27 cellular contexts compared by ENCODE assay signal in genomic region chr2:54204476-54204875, GRCh38. TPM values are rescaled to one million over a fixed set of nuclear protein-coding genes. Genes with fewer than 3 reads are reported as not detected.
"Had no signal": no experiment of that assay in that cellular context is flagged by ENCODE, and none has a peak within 500 bp of the region (broad histone marks: within the 10 kb centered on the region; RNA-seq: fewer than 3 reads in every experiment).

No MANE protein-coding gene starts in this region.

- H3K4me2 ChIP-seq: hepatocyte had no signal

- H3K27me3 ChIP-seq: esophagus muscularis mucosa, gastroesophageal sphincter, hepatocyte, neutrophil, spleen, tibial artery, upper lobe of left lung, uterus had no signal

- H3K9me3 ChIP-seq: esophagus muscularis mucosa, gastroesophageal sphincter, mucosa of descending colon, neutrophil, tibial artery, upper lobe of left lung, uterus had no signal

- FAIRE-seq: islet of Langerhans had no signal

- H3K27ac ChIP-seq: epithelial cell of prostate, esophagus muscularis mucosa, gastroesophageal sphincter, hepatocyte, neutrophil, spleen, tibial artery, upper lobe of left lung, uterus had no signal

- H2AFZ ChIP-seq: hepatocyte had no signal

- H3K79me2 ChIP-seq: hepatocyte had no signal

- DNase-seq: effector memory CD8-positive, alpha-beta T cell; foreskin fibroblast; glutamatergic neuron; kidney glomerular epithelial cell; mucosa of descending colon; naive thymus-derived CD8-positive, alpha-beta T cell; right cardiac atrium; spleen; stimulated activated CD4-positive, alpha-beta T cell treated with anti-CD3 and anti-CD28 coated beads, Interleukin-15, amount 100 ng/mL, for 24 hours; stimulated activated CD4-positive, alpha-beta T cell treated with anti-CD3 and anti-CD28 coated beads, Interleukin-1b, Interleukin-23, amount 100 ng/mL, for 48 hours; stimulated activated CD4-positive, alpha-beta T cell treated with anti-CD3 and anti-CD28 coated beads, Interleukin-4, amount 100 ng/mL, for 24 hours; tibial artery; uterus had no signal

- H3K36me3 ChIP-seq: esophagus muscularis mucosa, gastroesophageal sphincter, neutrophil, spleen, tibial artery, upper lobe of left lung, uterus had no signal

- H3K4me3 ChIP-seq: esophagus muscularis mucosa, gastroesophageal sphincter, hepatocyte, mucosa of descending colon, spleen, tibial artery, upper lobe of left lung, uterus had no signal

- ATAC-seq: effector memory CD8-positive, alpha-beta T cell; gastroesophageal sphincter; mucosa of descending colon; naive thymus-derived CD8-positive, alpha-beta T cell; right cardiac atrium; stimulated activated memory B cell treated with anti-CD40 and anti-IgM and Interleukin-4, amounts not matched to agents 10 μg/mL and 1 μg/mL and 100 μg/mL, for 72 hours had no signal

RNA-seq across cellular contexts. Expression of gene TSPYL6, which starts 51.6 kb away (rescaled TPM):
- total RNA-seq: esophagus muscularis mucosa; hepatocyte; lung microvascular endothelial cell; mesenteric fat pad; mucosa of descending colon; naive thymus-derived CD8-positive, alpha-beta T cell; osteoblast; posterior vena cava; right cardiac atrium; skeletal muscle tissue had no signal
- polyA plus RNA-seq: hepatocyte; naive thymus-derived CD8-positive, alpha-beta T cell; neural cell; right cardiac atrium; spleen had no signal
